In genomic region chr19:18991468-18991867, GRCh38 we compare ENCODE assay signal across 22 cellular contexts.
"Had no signal": no experiment of that assay in that cellular context is flagged by ENCODE, and none has a peak within 500 bp of the region (broad histone marks: within the 10 kb centered on the region; RNA-seq: fewer than 3 reads in every experiment).

No MANE protein-coding gene starts in this region.

- H3K9me3 Mint-ChIP-seq: mesothelial cell of epicardium, naive B cell had no signal

- H3K4me1 ChIP-seq: foreskin keratinocyte had no signal

- ATAC-seq: foreskin keratinocyte, gastroesophageal sphincter, left lung, lower lobe of right lung, mucosa of descending colon had no signal

- H3K9me3 ChIP-seq: esophagus muscularis mucosa, gastroesophageal sphincter, heart right ventricle, left lung, lower lobe of right lung, mucosa of descending colon had no signal

- H3K27me3 ChIP-seq: dorsolateral prefrontal cortex, foreskin keratinocyte, heart right ventricle, left lung had no signal

- H3K4me1 Mint-ChIP-seq: mesothelial cell of epicardium, naive B cell had no signal

- H3K4me3 ChIP-seq: coronary artery, dorsolateral prefrontal cortex, esophagus muscularis mucosa, gastroesophageal sphincter, heart right ventricle, left lung, lower lobe of right lung, mucosa of descending colon had no signal

- FAIRE-seq: colon, endothelial cell of umbilical vein, frontal cortex, islet of Langerhans, keratinocyte had no signal

- H3K27ac Mint-ChIP-seq: naive B cell had no signal

- H3K27ac ChIP-seq: coronary artery, esophagus muscularis mucosa, foreskin keratinocyte, gastroesophageal sphincter, heart right ventricle, left lung, lower lobe of right lung had no signal

- DNase-seq: dermis blood vessel endothelial cell; dorsolateral prefrontal cortex; effector CD4-positive, alpha-beta T cell; effector memory CD4-positive, alpha-beta T cell; foreskin keratinocyte; hippocampal formation; left cardiac atrium; left lung; lower lobe of right lung; mesenchymal stem cell; mucosa of descending colon; naive B cell had no signal

- H3K4me3 Mint-ChIP-seq: mesothelial cell of epicardium, naive B cell had no signal
